ENCODE assay signal across 8 cellular contexts in genomic region chr3:20225769-20226168, GRCh38. TPM values are rescaled to one million over a fixed set of nuclear protein-coding genes. Genes with fewer than 3 reads are reported as not detected.
A peak's percentile ranks its signal among the peaks of the same experiment; 100 is the strongest.
DNase-seq lines count a peak whose midpoint lies in the region; ATAC-seq and TF ChIP-seq lines count a peak whose summit lies in the region.

No MANE protein-coding gene starts in this region.

- no peak overlapping the region for H3K4me2 ChIP-seq in MM.1S (ENCODE audit: low read depth, low read length)

- no peak overlapping the region for H3K4me3 Mint-ChIP-seq in stimulated activated naive CD8-positive, alpha-beta T cell treated with anti-CD3 and anti-CD28 coated beads, Interleukin-15, amount 100 ng/mL, for 72 hours

- H3K27ac ChIP-seq in MM.1S (ENCODE audit: low read length), result no peak overlapping the region

- H3K4me1 Mint-ChIP-seq in stimulated activated naive CD8-positive, alpha-beta T cell treated with anti-CD3 and anti-CD28 coated beads, Interleukin-15, amount 100 ng/mL, for 72 hours, result no peaks in the 10 kb centered on the region

- no peak overlapping the region for H3K9ac ChIP-seq in adipocyte (ENCODE audit: low read length)
- H3K9ac ChIP-seq in MM.1S (ENCODE audit: low read length), result no peak overlapping the region

- H3K4me3 ChIP-seq in adipocyte (ENCODE audit: low read length) (no peak overlapping the region), MM.1S (ENCODE audit: low read length) (no peak overlapping the region)

- no peaks in the 10 kb centered on the region for H3K9me3 ChIP-seq in adipocyte (ENCODE audit: control insufficient read depth, low read length)
- no peaks in the 10 kb centered on the region for H3K9me3 ChIP-seq in MM.1S (replicated peaks; ENCODE audit: insufficient read depth, low read length)

- no peak overlapping the region for H3K27ac Mint-ChIP-seq in stimulated activated naive CD8-positive, alpha-beta T cell treated with anti-CD3 and anti-CD28 coated beads, Interleukin-15, amount 100 ng/mL, for 72 hours

- H3F3A ChIP-seq in MM.1S (ENCODE audit: insufficient read depth, low read length), result no peaks in the 10 kb centered on the region

- no peaks in the 10 kb centered on the region for H3K79me2 ChIP-seq in MM.1S (ENCODE audit: low read length)

- no peak for ATAC-seq in stimulated activated naive CD8-positive, alpha-beta T cell treated with anti-CD3 and anti-CD28 coated beads, Interleukin-15, amount 100 ng/mL, for 72 hours
- no peak for ATAC-seq in GM21381 (IDR thresholded peaks at IDR 0.05; ENCODE audit: unreplicated experiment)

- H3K36me3 ChIP-seq in adipocyte (ENCODE audit: control insufficient read depth, insufficient read depth, low read length, severe bottlenecking) (no peaks in the 10 kb centered on the region), MM.1S (replicated peaks; ENCODE audit: insufficient read depth, low read length) (no peaks in the 10 kb centered on the region)

- no peaks in the 10 kb centered on the region for H3K27me3 ChIP-seq in adipocyte (replicated peaks; ENCODE audit: control insufficient read depth, insufficient read depth, low read length)
- H3K27me3 ChIP-seq in MM.1S (replicated peaks; ENCODE audit: insufficient read depth, low read length), result no peaks in the 10 kb centered on the region

- no peak for TF ChIP-seq CTCF in MM.1S (IDR thresholded peaks at IDR 0.05; ENCODE audit: low read length)

- DNase-seq in EL (peak; percentile 29), LHCN-M2 (ENCODE audit: low read depth) (peak; percentile 41), adipocyte (ENCODE audit: low read depth) (peak; percentile 72), kidney tubule cell (ENCODE audit: low spot score) (peak; percentile 45), MM.1S (no peak), cortex of kidney (lab: John Stamatoyannopoulos, UW) (no peak)
- no peak for DNase-seq in stimulated activated naive CD8-positive, alpha-beta T cell treated with anti-CD3 and anti-CD28 coated beads, Interleukin-15, amount 100 ng/mL, for 72 hours

- H2AFZ ChIP-seq in MM.1S (ENCODE audit: low read length), result no peak overlapping the region

- H3K4me1 ChIP-seq in adipocyte (ENCODE audit: control insufficient read depth, insufficient read depth, low read length), result peaks cover 9% of the 10 kb centered on the region
- H3K4me1 ChIP-seq in MM.1S (ENCODE audit: low read length), result no peaks in the 10 kb centered on the region

- no peaks in the 10 kb centered on the region for H4K20me1 ChIP-seq in MM.1S (ENCODE audit: insufficient read depth, low read length)

- no peaks in the 10 kb centered on the region for H3K27me3 Mint-ChIP-seq in stimulated activated naive CD8-positive, alpha-beta T cell treated with anti-CD3 and anti-CD28 coated beads, Interleukin-15, amount 100 ng/mL, for 72 hours

- no peaks in the 10 kb centered on the region for H3K9me3 Mint-ChIP-seq in stimulated activated naive CD8-positive, alpha-beta T cell treated with anti-CD3 and anti-CD28 coated beads, Interleukin-15, amount 100 ng/mL, for 72 hours

- no peaks in the 10 kb centered on the region for H3K9me2 ChIP-seq in MM.1S (replicated peaks; ENCODE audit: insufficient read depth, low read length)

RNA-seq across cellular contexts. Expression of gene SGO1, which starts 39.8 kb away (rescaled TPM):
- total RNA-seq in LHCN-M2 (2014; rRNA removed), result 19.3 and 20.0 TPM in 2 replicates
- 4.8 TPM for polyA plus RNA-seq in LHCN-M2 (2012)

Comparison
In these comparisons a context has a peak if more than half of its experiments do, and no peak if none do; other contexts are left out.
1. DNase-seq: peak in EL (single experiment), LHCN-M2 (single experiment), adipocyte (single experiment) and kidney tubule cell (single experiment); none in MM.1S (single experiment), stimulated activated naive CD8-positive, alpha-beta T cell treated with anti-CD3 and anti-CD28 coated beads, Interleukin-15, amount 100 ng/mL, for 72 hours (0 of 2) and cortex of kidney (single experiment).